Comparison of ENCODE assay signal across 10 cellular contexts in the genomic region with DNA sequence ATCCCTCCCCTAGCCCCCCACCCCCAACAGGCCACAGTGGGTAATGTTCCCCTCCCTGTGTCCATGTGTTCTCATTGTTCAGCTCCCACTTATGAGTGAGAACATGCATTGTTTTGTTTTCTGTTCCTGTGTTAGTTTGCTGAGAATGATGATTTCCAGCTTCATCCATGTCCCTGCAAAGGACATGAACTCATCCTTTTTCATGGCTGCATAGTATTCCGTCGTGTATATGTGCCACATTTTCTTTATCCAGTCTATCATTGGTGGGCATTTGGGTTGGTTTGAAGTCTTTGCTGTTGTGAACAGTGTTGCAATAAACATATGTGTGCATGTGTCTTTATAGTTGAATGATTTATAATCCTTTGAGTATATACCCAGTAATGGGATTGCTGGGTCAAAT. TPM values are rescaled to one million over a fixed set of nuclear protein-coding genes. Genes with fewer than 3 reads are reported as not detected.
"Had no signal": no experiment of that assay in that cellular context is flagged by ENCODE, and none has a peak within 500 bp of the region (broad histone marks: within the 10 kb centered on the region; RNA-seq: fewer than 3 reads in every experiment).

No MANE protein-coding gene starts in this region.

RNA-seq across cellular contexts. Expression of a gene that starts 38.5 kb away (rescaled TPM):
- total RNA-seq: left lobe of liver, left ventricle myocardium inferior, left ventricle myocardium superior, liver, lung microvascular endothelial cell, mucosa of gallbladder, myocyte had no signal
- polyA plus RNA-seq: immature natural killer cell, keratinocyte, liver, mammary epithelial cell had no signal
